17 cellular contexts compared by ENCODE assay signal in the genomic region with DNA sequence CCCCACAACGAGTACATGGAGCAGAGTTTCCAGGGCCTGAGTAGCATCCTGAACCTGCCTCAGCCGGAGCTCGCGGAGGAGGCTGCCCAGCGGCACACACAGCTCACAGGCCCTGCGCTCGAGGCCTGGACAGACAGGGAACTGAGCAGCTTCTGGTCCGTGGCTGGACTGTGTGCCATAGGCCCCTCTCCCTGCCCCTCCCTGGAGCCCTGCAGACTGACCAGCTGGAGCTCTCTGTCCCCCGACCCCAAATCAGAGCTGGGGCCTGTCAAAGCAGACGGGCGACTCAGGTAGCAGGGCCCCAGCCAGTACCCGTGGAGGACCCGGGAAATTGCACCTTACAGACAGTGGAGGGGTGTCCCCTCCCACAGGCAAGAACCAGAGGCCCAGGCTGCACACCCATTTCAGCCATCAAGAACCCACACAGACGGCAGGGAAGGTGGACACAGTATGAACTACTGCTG.
"Had no signal": no experiment of that assay in that cellular context is flagged by ENCODE, and none has a peak within 500 bp of the region (broad histone marks: within the 10 kb centered on the region; RNA-seq: fewer than 3 reads in every experiment).

No MANE protein-coding gene starts in this region.

- H3K9ac ChIP-seq: parathyroid adenoma had no signal

- H2AFZ ChIP-seq: parathyroid adenoma had no signal

- H3K4me3 Mint-ChIP-seq: activated B cell treated with CpG ODN at 0.5 μM for 24 hours; brain; central memory CD8-positive, alpha-beta T cell; memory B cell; naive thymus-derived CD8-positive, alpha-beta T cell; type B pancreatic cell had no signal

- H3K27ac Mint-ChIP-seq: activated B cell treated with CpG ODN at 0.5 μM for 24 hours, memory B cell, type B pancreatic cell had no signal

- DNase-seq: activated B cell treated with CpG ODN at 0.5 μM for 24 hours; activated CD4-positive, alpha-beta T cell treated with anti-CD3 and anti-CD28 coated beads for 48 hours; activated naive CD4-positive, alpha-beta T cell; esophagus squamous epithelium; glutamatergic neuron; hypothalamus; left ventricle myocardium superior; naive thymus-derived CD8-positive, alpha-beta T cell; stimulated activated CD4-positive, alpha-beta T cell treated with anti-CD3 and anti-CD28 coated beads, Interleukin-2, amount 100 ng/mL, for 48 hours; stimulated activated naive CD4-positive, alpha-beta T cell; substantia nigra had no signal

- H3K9me3 Mint-ChIP-seq: activated B cell treated with CpG ODN at 0.5 μM for 24 hours; central memory CD8-positive, alpha-beta T cell; memory B cell; naive thymus-derived CD8-positive, alpha-beta T cell; type B pancreatic cell had no signal

- H3K27ac ChIP-seq: coronary artery, esophagus squamous epithelium, parathyroid adenoma had no signal

- H3K9me3 ChIP-seq: esophagus squamous epithelium had no signal

- H3K27me3 ChIP-seq: esophagus squamous epithelium had no signal

- H3K27me3 Mint-ChIP-seq: activated B cell treated with CpG ODN at 0.5 μM for 24 hours; brain; central memory CD8-positive, alpha-beta T cell; memory B cell; naive thymus-derived CD8-positive, alpha-beta T cell; type B pancreatic cell had no signal

- H3K36me3 Mint-ChIP-seq: memory B cell, type B pancreatic cell had no signal

- ATAC-seq: left ventricle myocardium superior; naive thymus-derived CD8-positive, alpha-beta T cell had no signal

- H3K79me2 ChIP-seq: parathyroid adenoma had no signal

- H3K4me3 ChIP-seq: coronary artery, esophagus squamous epithelium had no signal
